Comparison of ENCODE assay signal across 1 cellular context in the genomic region with DNA sequence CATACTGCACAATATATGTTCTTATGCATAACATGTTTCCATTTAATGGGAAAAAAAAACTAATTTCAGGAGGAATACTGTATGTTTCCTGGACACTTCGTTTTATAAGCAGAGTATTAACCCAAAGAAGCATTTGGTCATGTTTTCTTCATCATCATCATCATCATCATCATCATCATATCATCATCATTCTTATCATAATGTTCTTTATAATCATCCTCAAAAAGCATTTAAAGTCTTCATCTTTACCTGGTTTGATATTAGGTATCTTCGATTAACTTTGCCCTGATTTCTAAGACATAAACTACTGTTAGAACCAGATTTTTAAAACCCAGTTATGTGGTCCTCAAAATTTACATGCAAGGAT.
TF ChIP-seq lines count a peak whose summit lies in the region.

No MANE protein-coding gene starts in this region.

TF ChIP-seq in GM23338, 12 proteins besides CTCF, POLR2A, EP300 and RAD21 (continued from another document):
- TF ChIP-seq, protein P1, sequence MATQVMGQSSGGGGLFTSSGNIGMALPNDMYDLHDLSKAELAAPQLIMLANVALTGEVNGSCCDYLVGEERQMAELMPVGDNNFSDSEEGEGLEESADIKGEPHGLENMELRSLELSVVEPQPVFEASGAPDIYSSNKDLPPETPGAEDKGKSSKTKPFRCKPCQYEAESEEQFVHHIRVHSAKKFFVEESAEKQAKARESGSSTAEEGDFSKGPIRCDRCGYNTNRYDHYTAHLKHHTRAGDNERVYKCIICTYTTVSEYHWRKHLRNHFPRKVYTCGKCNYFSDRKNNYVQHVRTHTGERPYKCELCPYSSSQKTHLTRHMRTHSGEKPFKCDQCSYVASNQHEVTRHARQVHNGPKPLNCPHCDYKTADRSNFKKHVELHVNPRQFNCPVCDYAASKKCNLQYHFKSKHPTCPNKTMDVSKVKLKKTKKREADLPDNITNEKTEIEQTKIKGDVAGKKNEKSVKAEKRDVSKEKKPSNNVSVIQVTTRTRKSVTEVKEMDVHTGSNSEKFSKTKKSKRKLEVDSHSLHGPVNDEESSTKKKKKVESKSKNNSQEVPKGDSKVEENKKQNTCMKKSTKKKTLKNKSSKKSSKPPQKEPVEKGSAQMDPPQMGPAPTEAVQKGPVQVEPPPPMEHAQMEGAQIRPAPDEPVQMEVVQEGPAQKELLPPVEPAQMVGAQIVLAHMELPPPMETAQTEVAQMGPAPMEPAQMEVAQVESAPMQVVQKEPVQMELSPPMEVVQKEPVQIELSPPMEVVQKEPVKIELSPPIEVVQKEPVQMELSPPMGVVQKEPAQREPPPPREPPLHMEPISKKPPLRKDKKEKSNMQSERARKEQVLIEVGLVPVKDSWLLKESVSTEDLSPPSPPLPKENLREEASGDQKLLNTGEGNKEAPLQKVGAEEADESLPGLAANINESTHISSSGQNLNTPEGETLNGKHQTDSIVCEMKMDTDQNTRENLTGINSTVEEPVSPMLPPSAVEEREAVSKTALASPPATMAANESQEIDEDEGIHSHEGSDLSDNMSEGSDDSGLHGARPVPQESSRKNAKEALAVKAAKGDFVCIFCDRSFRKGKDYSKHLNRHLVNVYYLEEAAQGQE (IDR thresholded peaks at IDR 0.05; ENCODE audit: unreplicated experiment) = no peak
- TF ChIP-seq POLR2AphosphoS5 (IDR thresholded peaks at IDR 0.05; ENCODE audit: low read depth) (no peak), ZNF331 (CRISPR knock-in tag; IDR thresholded peaks at IDR 0.05; ENCODE audit: low read depth) (no peak), CREB1 (CRISPR knock-in tag; IDR thresholded peaks at IDR 0.05; ENCODE audit: low read depth) (no peak), NANOG (IDR thresholded peaks at IDR 0.05; ENCODE audit: borderline replicate concordance) (no peak), EZH2 (IDR thresholded peaks at IDR 0.05; ENCODE audit: low read depth, unreplicated experiment) (no peak)
- TF ChIP-seq, protein P2, sequence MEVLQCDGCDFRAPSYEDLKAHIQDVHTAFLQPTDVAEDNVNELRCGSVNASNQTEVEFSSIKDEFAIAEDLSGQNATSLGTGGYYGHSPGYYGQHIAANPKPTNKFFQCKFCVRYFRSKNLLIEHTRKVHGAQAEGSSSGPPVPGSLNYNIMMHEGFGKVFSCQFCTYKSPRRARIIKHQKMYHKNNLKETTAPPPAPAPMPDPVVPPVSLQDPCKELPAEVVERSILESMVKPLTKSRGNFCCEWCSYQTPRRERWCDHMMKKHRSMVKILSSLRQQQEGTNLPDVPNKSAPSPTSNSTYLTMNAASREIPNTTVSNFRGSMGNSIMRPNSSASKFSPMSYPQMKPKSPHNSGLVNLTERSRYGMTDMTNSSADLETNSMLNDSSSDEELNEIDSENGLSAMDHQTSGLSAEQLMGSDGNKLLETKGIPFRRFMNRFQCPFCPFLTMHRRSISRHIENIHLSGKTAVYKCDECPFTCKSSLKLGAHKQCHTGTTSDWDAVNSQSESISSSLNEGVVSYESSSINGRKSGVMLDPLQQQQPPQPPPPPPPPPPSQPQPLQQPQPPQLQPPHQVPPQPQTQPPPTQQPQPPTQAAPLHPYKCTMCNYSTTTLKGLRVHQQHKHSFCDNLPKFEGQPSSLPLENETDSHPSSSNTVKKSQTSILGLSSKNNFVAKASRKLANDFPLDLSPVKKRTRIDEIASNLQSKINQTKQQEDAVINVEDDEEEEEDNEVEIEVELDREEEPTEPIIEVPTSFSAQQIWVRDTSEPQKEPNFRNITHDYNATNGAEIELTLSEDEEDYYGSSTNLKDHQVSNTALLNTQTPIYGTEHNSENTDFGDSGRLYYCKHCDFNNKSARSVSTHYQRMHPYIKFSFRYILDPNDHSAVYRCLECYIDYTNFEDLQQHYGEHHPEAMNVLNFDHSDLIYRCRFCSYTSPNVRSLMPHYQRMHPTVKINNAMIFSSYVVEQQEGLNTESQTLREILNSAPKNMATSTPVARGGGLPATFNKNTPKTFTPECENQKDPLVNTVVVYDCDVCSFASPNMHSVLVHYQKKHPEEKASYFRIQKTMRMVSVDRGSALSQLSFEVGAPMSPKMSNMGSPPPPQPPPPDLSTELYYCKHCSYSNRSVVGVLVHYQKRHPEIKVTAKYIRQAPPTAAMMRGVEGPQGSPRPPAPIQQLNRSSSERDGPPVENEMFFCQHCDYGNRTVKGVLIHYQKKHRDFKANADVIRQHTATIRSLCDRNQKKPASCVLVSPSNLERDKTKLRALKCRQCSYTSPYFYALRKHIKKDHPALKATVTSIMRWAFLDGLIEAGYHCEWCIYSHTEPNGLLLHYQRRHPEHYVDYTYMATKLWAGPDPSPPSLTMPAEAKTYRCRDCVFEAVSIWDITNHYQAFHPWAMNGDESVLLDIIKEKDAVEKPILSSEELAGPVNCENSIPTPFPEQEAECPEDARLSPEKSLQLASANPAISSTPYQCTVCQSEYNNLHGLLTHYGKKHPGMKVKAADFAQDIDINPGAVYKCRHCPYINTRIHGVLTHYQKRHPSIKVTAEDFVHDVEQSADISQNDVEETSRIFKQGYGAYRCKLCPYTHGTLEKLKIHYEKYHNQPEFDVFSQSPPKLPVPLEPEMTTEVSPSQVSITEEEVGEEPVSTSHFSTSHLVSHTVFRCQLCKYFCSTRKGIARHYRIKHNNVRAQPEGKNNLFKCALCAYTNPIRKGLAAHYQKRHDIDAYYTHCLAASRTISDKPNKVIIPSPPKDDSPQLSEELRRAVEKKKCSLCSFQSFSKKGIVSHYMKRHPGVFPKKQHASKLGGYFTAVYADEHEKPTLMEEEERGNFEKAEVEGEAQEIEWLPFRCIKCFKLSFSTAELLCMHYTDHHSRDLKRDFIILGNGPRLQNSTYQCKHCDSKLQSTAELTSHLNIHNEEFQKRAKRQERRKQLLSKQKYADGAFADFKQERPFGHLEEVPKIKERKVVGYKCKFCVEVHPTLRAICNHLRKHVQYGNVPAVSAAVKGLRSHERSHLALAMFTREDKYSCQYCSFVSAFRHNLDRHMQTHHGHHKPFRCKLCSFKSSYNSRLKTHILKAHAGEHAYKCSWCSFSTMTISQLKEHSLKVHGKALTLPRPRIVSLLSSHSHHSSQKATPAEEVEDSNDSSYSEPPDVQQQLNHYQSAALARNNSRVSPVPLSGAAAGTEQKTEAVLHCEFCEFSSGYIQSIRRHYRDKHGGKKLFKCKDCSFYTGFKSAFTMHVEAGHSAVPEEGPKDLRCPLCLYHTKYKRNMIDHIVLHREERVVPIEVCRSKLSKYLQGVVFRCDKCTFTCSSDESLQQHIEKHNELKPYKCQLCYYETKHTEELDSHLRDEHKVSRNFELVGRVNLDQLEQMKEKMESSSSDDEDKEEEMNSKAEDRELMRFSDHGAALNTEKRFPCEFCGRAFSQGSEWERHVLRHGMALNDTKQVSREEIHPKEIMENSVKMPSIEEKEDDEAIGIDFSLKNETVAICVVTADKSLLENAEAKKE (CRISPR knock-in tag; IDR thresholded peaks at IDR 0.05) = no peak
